9 cellular contexts compared by ENCODE assay signal in the genomic region with DNA sequence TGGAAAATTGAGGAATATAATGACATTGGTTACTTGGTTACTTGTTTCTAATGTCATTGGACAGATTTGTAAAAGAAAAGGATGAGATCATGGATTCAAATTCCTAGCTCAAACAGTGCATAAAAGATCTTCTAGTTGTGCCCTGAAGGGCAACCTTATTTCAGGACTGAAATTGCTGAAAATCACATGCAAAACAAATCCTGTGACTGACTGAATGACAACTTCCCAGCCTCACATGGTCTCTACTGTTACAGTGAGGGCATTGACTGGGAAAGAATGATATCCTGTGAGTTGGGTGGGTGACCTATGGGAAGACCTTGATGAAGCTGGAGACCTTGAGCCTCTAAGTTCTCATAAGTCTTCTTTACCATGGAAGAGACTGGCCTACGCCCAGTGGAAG.
"Had no signal": no experiment of that assay in that cellular context is flagged by ENCODE, and none has a peak within 500 bp of the region (broad histone marks: within the 10 kb centered on the region; RNA-seq: fewer than 3 reads in every experiment).

No MANE protein-coding gene starts in this region.

- H3K4me3 Mint-ChIP-seq: HFFc6, IgD-negative memory B cell had no signal

- H3K4me1 Mint-ChIP-seq: IgD-negative memory B cell had no signal

- ATAC-seq: HCT116, HepG2 had no signal

- H3K36me3 ChIP-seq: HAP-1 had no signal

- H3K9me3 ChIP-seq: HAP-1 had no signal

- H3K27ac Mint-ChIP-seq: HFFc6, IgD-negative memory B cell had no signal

- H3K36me3 Mint-ChIP-seq: IgD-negative memory B cell had no signal

- H3K27ac ChIP-seq: GM23248, HL-60 had no signal

- H3K27me3 Mint-ChIP-seq: IgD-negative memory B cell had no signal

- H3K4me3 ChIP-seq: GM23248, HAP-1 had no signal

- H3K9me3 Mint-ChIP-seq: HFFc6 had no signal

- DNase-seq: GM23248, GOT3, H7, HFFc6 had no signal
